30 cellular contexts compared by ENCODE assay signal in the genomic region with DNA sequence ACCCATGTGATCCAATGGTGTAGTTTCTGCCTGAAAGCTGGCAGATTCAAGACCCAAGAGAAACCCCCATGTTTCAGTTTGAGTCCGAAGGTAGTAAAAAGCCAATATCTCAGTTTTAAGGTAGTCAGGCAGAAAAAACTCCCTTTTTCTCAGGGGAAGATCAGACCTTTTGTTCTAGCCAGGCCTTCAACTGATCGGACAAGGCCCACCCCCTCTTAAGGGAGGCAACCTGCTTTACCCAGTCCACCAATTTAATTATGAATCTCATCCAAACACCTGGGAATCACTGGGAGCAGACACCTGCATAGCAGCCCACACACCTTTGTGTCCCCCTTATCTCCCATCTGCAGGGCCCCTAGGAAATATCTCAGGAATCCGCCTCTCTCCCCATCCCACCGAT.
"Had no signal": no experiment of that assay in that cellular context is flagged by ENCODE, and none has a peak within 500 bp of the region (broad histone marks: within the 10 kb centered on the region; RNA-seq: fewer than 3 reads in every experiment).

No MANE protein-coding gene starts in this region.

- H3K4me1 Mint-ChIP-seq: activated B cell treated with CpG ODN at 0.5 μM for 24 hours; activated T-helper 17 cell treated with anti-CD3 and anti-CD28 coated beads, Interleukin-2, amount 50 U/mL, for 72 hours; central memory CD8-positive, alpha-beta T cell; T-helper 17 cell had no signal

- H3K27me3 ChIP-seq: brain microvascular endothelial cell, esophagus muscularis mucosa, foreskin keratinocyte, gastrocnemius medialis had no signal

- H3K4me3 ChIP-seq: esophagus muscularis mucosa, gastrocnemius medialis had no signal

- H3K4me3 Mint-ChIP-seq: activated B cell treated with CpG ODN at 0.5 μM for 24 hours; activated CD8-positive, alpha-beta T cell treated with anti-CD3 and anti-CD28 coated beads for 36 hours; activated naive CD8-positive, alpha-beta T cell; activated T-cell treated with anti-CD3 and anti-CD28 coated beads, Interleukin-2, amount 50 U/mL, for 4 hours; activated T-helper 17 cell treated with anti-CD3 and anti-CD28 coated beads, Interleukin-2, amount 50 U/mL, for 72 hours; central memory CD8-positive, alpha-beta T cell; effector memory CD8-positive, alpha-beta T cell; T-helper 17 cell; T-helper 2 cell treated with Interferon-gamma antibody and Interleukin-4, amounts not matched to agents 5 μg/mL and 100 μg/mL, for 36 hours had no signal

- H3K36me3 ChIP-seq: brain microvascular endothelial cell, esophagus muscularis mucosa, gastrocnemius medialis, WERI-Rb-1 had no signal

- H3K27ac Mint-ChIP-seq: activated B cell treated with CpG ODN at 0.5 μM for 24 hours; activated CD8-positive, alpha-beta T cell treated with anti-CD3 and anti-CD28 coated beads for 36 hours; activated naive CD8-positive, alpha-beta T cell; activated T-helper 17 cell treated with anti-CD3 and anti-CD28 coated beads, Interleukin-2, amount 50 U/mL, for 72 hours; effector memory CD8-positive, alpha-beta T cell; T-helper 17 cell; T-helper 2 cell treated with Interferon-gamma antibody and Interleukin-4, amounts not matched to agents 5 μg/mL and 100 μg/mL, for 36 hours had no signal

- H3K27ac ChIP-seq: brain microvascular endothelial cell, esophagus muscularis mucosa, foreskin keratinocyte, gastrocnemius medialis, WERI-Rb-1 had no signal

- H3K27me3 Mint-ChIP-seq: activated B cell treated with CpG ODN at 0.5 μM for 24 hours; activated CD8-positive, alpha-beta T cell treated with anti-CD3 and anti-CD28 coated beads for 36 hours; activated naive CD8-positive, alpha-beta T cell; T-helper 17 cell had no signal

- ATAC-seq: activated CD4-positive, CD25-positive, alpha-beta regulatory T cell treated with anti-CD3 and anti-CD28 coated beads, Interleukin-2, amount 50 U/mL, for 24 hours; activated CD8-positive, alpha-beta T cell treated with anti-CD3 and anti-CD28 coated beads for 36 hours; activated T-cell treated with anti-CD3 and anti-CD28 coated beads, Interleukin-2, amount 50 U/mL, for 4 hours; activated T-helper 17 cell treated with anti-CD3 and anti-CD28 coated beads, Interleukin-2, amount 50 U/mL, for 72 hours; effector memory CD8-positive, alpha-beta T cell; foreskin keratinocyte; gastrocnemius medialis; T-helper 17 cell had no signal

- H3K36me3 Mint-ChIP-seq: activated naive CD8-positive, alpha-beta T cell had no signal

- DNase-seq: activated B cell treated with CpG ODN at 0.5 μM for 24 hours; activated CD4-positive, alpha-beta T cell treated with anti-CD3 and anti-CD28 coated beads for 48 hours; activated CD4-positive, alpha-beta T cell treated with anti-CD3 and anti-CD28 coated beads, Interleukin-2, amount 50 U/mL, for 1 hour; activated CD4-positive, alpha-beta T cell treated with anti-CD3 and anti-CD28 coated beads, Interleukin-2, amount 50 U/mL, for 48 hours; activated CD8-positive, alpha-beta memory T cell treated with anti-CD3 and anti-CD28 coated beads for 24 hours; activated CD8-positive, alpha-beta T cell treated with anti-CD3 and anti-CD28 coated beads for 36 hours; activated effector memory CD4-positive, alpha-beta T cell treated with Interleukin-2 at 50 U/mL for 16 hours; activated gamma-delta T cell treated with Interleukin-2 at 50 U/mL for 16 hours; activated naive CD4-positive, alpha-beta T cell treated with anti-CD3 and anti-CD28 coated beads, Interleukin-2, amount 50 U/mL, for 16 hours; activated naive CD4-positive, alpha-beta T cell treated with Interleukin-2 at 50 U/mL for 16 hours; activated T-cell treated with anti-CD3 and anti-CD28 coated beads, Interleukin-2, amount 50 U/mL, for 4 hours; amniotic stem cell; anterior cingulate cortex; brain microvascular endothelial cell; cortex of kidney; dermis blood vessel endothelial cell; effector CD4-positive, alpha-beta T cell; effector memory CD8-positive, alpha-beta T cell; erythroblast; foreskin keratinocyte; gastrocnemius medialis; T-helper 17 cell; T1000; WERI-Rb-1 had no signal

- H3K4me1 ChIP-seq: esophagus muscularis mucosa, gastrocnemius medialis had no signal
